In genomic region chr18:72452328-72452727, GRCh38 we compare ENCODE assay signal across 28 cellular contexts.
"Had no signal": no experiment of that assay in that cellular context is flagged by ENCODE, and none has a peak within 500 bp of the region (broad histone marks: within the 10 kb centered on the region; RNA-seq: fewer than 3 reads in every experiment).

No MANE protein-coding gene starts in this region.

- ATAC-seq: effector memory CD8-positive, alpha-beta T cell; esophagus mucosa; foreskin keratinocyte; gastrocnemius medialis; gastroesophageal sphincter; heart left ventricle; heart right ventricle had no signal

- H3K4me3 Mint-ChIP-seq: dendritic cell treated with granulocyte-macrophage colony-stimulating factor and Interleukin-4, amounts not matched to agents 40 ng/mL and 50 ng/mL, for 4 days; effector memory CD8-positive, alpha-beta T cell had no signal

- H3K27me3 ChIP-seq: colonic mucosa, dorsolateral prefrontal cortex, esophagus muscularis mucosa, esophagus squamous epithelium, foreskin keratinocyte, gastrocnemius medialis, gastroesophageal sphincter, heart left ventricle, heart right ventricle had no signal

- H3K27ac Mint-ChIP-seq: dendritic cell treated with granulocyte-macrophage colony-stimulating factor and Interleukin-4, amounts not matched to agents 40 ng/mL and 50 ng/mL, for 4 days; effector memory CD8-positive, alpha-beta T cell had no signal

- H3K9me3 ChIP-seq: colonic mucosa, esophagus muscularis mucosa, esophagus squamous epithelium, gastrocnemius medialis had no signal

- H3K4me3 ChIP-seq: colonic mucosa, coronary artery, dorsolateral prefrontal cortex, esophagus muscularis mucosa, esophagus squamous epithelium, gastrocnemius medialis, gastroesophageal sphincter, heart left ventricle, heart right ventricle had no signal

- H3K27ac ChIP-seq: colonic mucosa, coronary artery, dorsolateral prefrontal cortex, epithelial cell of prostate, esophagus muscularis mucosa, esophagus squamous epithelium, foreskin keratinocyte, gastrocnemius medialis, gastroesophageal sphincter, heart left ventricle, heart right ventricle had no signal

- H3K27me3 Mint-ChIP-seq: dendritic cell treated with granulocyte-macrophage colony-stimulating factor and Interleukin-4, amounts not matched to agents 40 ng/mL and 50 ng/mL, for 4 days; effector memory CD8-positive, alpha-beta T cell had no signal

- H3K36me3 ChIP-seq: colonic mucosa, esophagus muscularis mucosa, esophagus squamous epithelium, gastrocnemius medialis, gastroesophageal sphincter, heart left ventricle, heart right ventricle had no signal

- FAIRE-seq: colon, endometrium, endothelial cell of umbilical vein, frontal cortex had no signal

- H3K4me1 ChIP-seq: colonic mucosa, esophagus muscularis mucosa, esophagus squamous epithelium, gastrocnemius medialis, gastroesophageal sphincter, heart left ventricle, heart right ventricle had no signal

- DNase-seq: colonic mucosa; cortex of kidney; dermis blood vessel endothelial cell; dorsolateral prefrontal cortex; effector CD4-positive, alpha-beta T cell; effector CD8-positive, alpha-beta T cell; effector memory CD4-positive, alpha-beta T cell; effector memory CD8-positive, alpha-beta T cell; erythroblast; esophagus squamous epithelium; foreskin fibroblast; foreskin keratinocyte; foreskin melanocyte; gastrocnemius medialis; glutamatergic neuron; head of caudate nucleus; heart left ventricle; heart right ventricle had no signal
